12 cellular contexts compared by ENCODE assay signal in the genomic region with DNA sequence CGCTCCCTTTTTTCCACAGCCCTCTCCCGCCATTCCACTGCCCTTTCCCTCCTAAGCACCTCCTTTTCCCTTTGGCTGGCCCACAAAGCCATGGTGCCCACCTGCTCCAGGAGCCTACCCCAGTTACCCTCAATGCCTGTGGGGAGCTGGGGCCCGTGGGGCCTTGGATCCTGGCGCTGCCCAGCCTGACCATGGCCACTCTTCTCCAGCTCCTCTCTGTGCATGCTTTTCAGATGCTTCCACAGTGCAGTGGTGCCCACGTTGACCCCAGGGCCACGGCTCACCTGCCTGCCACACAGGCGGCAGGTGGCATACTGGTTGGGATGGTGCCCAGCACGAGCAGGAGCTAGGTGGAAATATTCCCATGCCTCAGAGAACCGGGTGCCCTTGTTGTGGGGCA. TPM values are rescaled to one million over a fixed set of nuclear protein-coding genes. Genes with fewer than 3 reads are reported as not detected.
DNase-seq lines count a peak whose midpoint lies in the region; ATAC-seq and TF ChIP-seq lines count a peak whose summit lies in the region.
"Had no signal": no experiment of that assay in that cellular context is flagged by ENCODE, and none has a peak within 500 bp of the region (broad histone marks: within the 10 kb centered on the region; RNA-seq: fewer than 3 reads in every experiment).

No MANE protein-coding gene starts in this region.

- H3K27ac Mint-ChIP-seq in activated naive CD4-positive, alpha-beta T cell treated with anti-CD3 and anti-CD28 coated beads, Interleukin-2, amount 10 ng/mL, durations not matched to agents 7 days and 5 days = peak overlapping the region; percentile 79
- peak overlapping the region; percentile 7 to 48 (median 12) for H3K27ac Mint-ChIP-seq in IgD-negative memory B cell

- H3K36me3 Mint-ChIP-seq in activated naive CD4-positive, alpha-beta T cell treated with anti-CD3 and anti-CD28 coated beads, Interleukin-2, amount 10 ng/mL, durations not matched to agents 7 days and 5 days = peaks cover 82% of the 10 kb centered on the region
- H3K36me3 Mint-ChIP-seq in IgD-negative memory B cell = peaks cover 6% of the 10 kb centered on the region
- H3K36me3 Mint-ChIP-seq: naive B cell had no signal

- peak overlapping the region; percentile 38 to 40 for H3K4me3 ChIP-seq in esophagus (ENCODE audit: low read depth in 1 of 2, low read length in 2 of 2)
- no peak overlapping the region for H3K4me3 ChIP-seq in upper lobe of left lung
- H3K4me3 ChIP-seq in gastroesophageal sphincter = no peak overlapping the region
- H3K4me3 ChIP-seq: BLaER1 treated with 17β-estradiol and CSF1 and Interleukin-3, amounts not matched to agents 10 nM and 100 nM had no signal

- H3K4me1 Mint-ChIP-seq in activated naive CD4-positive, alpha-beta T cell treated with anti-CD3 and anti-CD28 coated beads, Interleukin-2, amount 10 ng/mL, durations not matched to agents 7 days and 5 days = peaks cover 72% of the 10 kb centered on the region
- H3K4me1 Mint-ChIP-seq in IgD-negative memory B cell = peaks cover 31 to 33% (median 32%) of the 10 kb centered on the region in 3 donors

- H3K9me3 Mint-ChIP-seq in activated naive CD4-positive, alpha-beta T cell treated with anti-CD3 and anti-CD28 coated beads, Interleukin-2, amount 10 ng/mL, durations not matched to agents 7 days and 5 days = no peaks in the 10 kb centered on the region
- H3K9me3 Mint-ChIP-seq in IgD-negative memory B cell = no peaks in the 10 kb centered on the region
- H3K9me3 Mint-ChIP-seq: naive B cell had no signal

- CTCF ChIA-PET in activated naive CD4-positive, alpha-beta T cell treated with anti-CD3 and anti-CD28 coated beads, Interleukin-2, amount 10 ng/mL, durations not matched to agents 7 days and 5 days (lab: Charles Lee) = interaction anchor here (1.3 to 3.4 kb wide), 5 partner anchors 15 to 46 kb away, joined by 4 to 34 read pairs (median 6); no protein-coding TSS in a partner anchor

- ATAC-seq in upper lobe of left lung (ENCODE audit: low FRiP score in 2 of 2) = no peak
- ATAC-seq in gastroesophageal sphincter = no peak

- H3K9me3 ChIP-seq in esophagus (ENCODE audit: control insufficient read depth in 2 of 2, insufficient read depth in 1 of 2, low read depth in 1 of 2, low read length in 1 of 2) = no peaks in the 10 kb centered on the region
- H3K9me3 ChIP-seq in upper lobe of left lung = no peaks in the 10 kb centered on the region
- no peaks in the 10 kb centered on the region for H3K9me3 ChIP-seq in gastroesophageal sphincter
- H3K9me3 ChIP-seq: BLaER1 treated with 17β-estradiol and CSF1 and Interleukin-3, amounts not matched to agents 10 nM and 100 nM had no signal

- peak overlapping the region; percentile 17 to 72 for H3K27ac ChIP-seq in esophagus (ENCODE audit: low read depth in 2 of 2, low read length in 1 of 2)
- H3K27ac ChIP-seq in upper lobe of left lung = peak overlapping the region in 3 of 4 donors; percentile 15 to 61 (median 49)
- no peak overlapping the region for H3K27ac ChIP-seq in gastroesophageal sphincter
- H3K27ac ChIP-seq: BLaER1 treated with 17β-estradiol and CSF1 and Interleukin-3, amounts not matched to agents 10 nM and 100 nM; KMS-11 had no signal

- TF ChIP-seq POLR2A in upper lobe of left lung (IDR thresholded peaks at IDR 0.05) (no peak), gastroesophageal sphincter (IDR thresholded peaks at IDR 0.05) (no peak)

- WGBS in esophagus, 2 donors = 66 to 75% methylated on average over 9 of the region's 9 CpGs
- 84 to 94% methylated on average over 4 to 9 of the region's 9 CpGs for WGBS in upper lobe of left lung, 2 donors
- WGBS in gastroesophageal sphincter (ENCODE audit: low coverage in 1 of 2), 2 donors = 80 to 91% methylated on average over 1 to 9 of the region's 9 CpGs

- DNase-seq in activated naive CD4-positive, alpha-beta T cell treated with anti-CD3 and anti-CD28 coated beads, Interleukin-2, amount 10 ng/mL, durations not matched to agents 7 days and 5 days = no peak
- DNase-seq in activated naive CD4-positive, alpha-beta T cell treated with Interleukin-2 at 50 U/mL for 16 hours = no peak
- DNase-seq in upper lobe of left lung = peak in 1 of 2 donors; percentile 56
- no peak for DNase-seq in effector CD8-positive, alpha-beta T cell (lab: John Stamatoyannopoulos, UW)
- no peak for DNase-seq in DMS79 treated with DMSO at 0.1 percent for 48 hours (lab: John Stamatoyannopoulos, UW)
- DNase-seq: activated effector memory CD4-positive, alpha-beta T cell treated with Interleukin-2 at 50 U/mL for 16 hours; naive B cell had no signal

- H3K4me3 Mint-ChIP-seq in activated naive CD4-positive, alpha-beta T cell treated with anti-CD3 and anti-CD28 coated beads, Interleukin-2, amount 10 ng/mL, durations not matched to agents 7 days and 5 days = no peak overlapping the region
- peak overlapping the region; percentile 11 to 79 (median 33) for H3K4me3 Mint-ChIP-seq in IgD-negative memory B cell

- TF ChIP-seq EP300 in upper lobe of left lung (IDR thresholded peaks at IDR 0.05) (no peak), gastroesophageal sphincter (IDR thresholded peaks at IDR 0.05) (no peak)

- H3K36me3 ChIP-seq in esophagus (ENCODE audit: control insufficient read depth in 2 of 2, insufficient read depth in 2 of 2, low read length in 1 of 2) (no peaks in the 10 kb centered on the region), upper lobe of left lung (no peaks in the 10 kb centered on the region), gastroesophageal sphincter (no peaks in the 10 kb centered on the region)

- TF ChIP-seq CTCF in upper lobe of left lung (IDR thresholded peaks at IDR 0.05) = no peak
- no peak for TF ChIP-seq CTCF in gastroesophageal sphincter (IDR thresholded peaks at IDR 0.05)

- H3K27me3 ChIP-seq in esophagus (ENCODE audit: control insufficient read depth in 1 of 2, insufficient read depth in 2 of 2, low read length in 2 of 2) = no peaks in the 10 kb centered on the region
- H3K27me3 ChIP-seq in upper lobe of left lung = no peaks in the 10 kb centered on the region
- no peaks in the 10 kb centered on the region for H3K27me3 ChIP-seq in gastroesophageal sphincter
- H3K27me3 ChIP-seq: BLaER1 treated with 17β-estradiol and CSF1 and Interleukin-3, amounts not matched to agents 10 nM and 100 nM had no signal

- H3K27me3 Mint-ChIP-seq in activated naive CD4-positive, alpha-beta T cell treated with anti-CD3 and anti-CD28 coated beads, Interleukin-2, amount 10 ng/mL, durations not matched to agents 7 days and 5 days = no peaks in the 10 kb centered on the region
- H3K27me3 Mint-ChIP-seq in IgD-negative memory B cell = no peaks in the 10 kb centered on the region
- H3K27me3 Mint-ChIP-seq: naive B cell had no signal

- H3K4me1 ChIP-seq in esophagus (ENCODE audit: control insufficient read depth in 2 of 2, insufficient read depth in 2 of 2, low read length in 1 of 2) = peaks cover 0 to 10% of the 10 kb centered on the region in 2 donors
- peaks cover 0 to 10% (median 0%) of the 10 kb centered on the region in 4 donors for H3K4me1 ChIP-seq in upper lobe of left lung
- H3K4me1 ChIP-seq in gastroesophageal sphincter = no peaks in the 10 kb centered on the region

RNA-seq across cellular contexts. Expression of gene ZBED2, which starts 1.5 kb away (rescaled TPM):
- polyA plus RNA-seq in IgD-negative memory B cell (6.7 TPM), esophagus (10 to 100 TPM in 1 of 2 donors, 1 to 10 TPM in 1; 7.6 to 11.2 TPM)
- total RNA-seq in upper lobe of left lung (10 to 100 TPM in 2 of 6 donors, 1 to 10 TPM in 4; 2.1 to 28.5 (median 7.6) TPM), gastroesophageal sphincter (under 1 TPM in 1 of 4 donors, not detected in 3; 0.20 TPM)

RNA-seq across cellular contexts. Expression of gene CD96, which starts 51.7 kb away (rescaled TPM):
- polyA plus RNA-seq in IgD-negative memory B cell (84.7 TPM), esophagus (under 1 TPM; 0.88 to 0.94 TPM)
- total RNA-seq in upper lobe of left lung (10 to 100 TPM in 1 of 6 donors, 1 to 10 TPM in 5; 2.4 to 18.2 (median 4.4) TPM), gastroesophageal sphincter (1 to 10 TPM in 2 of 4 donors, under 1 TPM in 2; 0.19 to 1.2 (median 1.0) TPM)

Comparison
In these comparisons a context has a peak if more than half of its experiments do, and no peak if none do; other contexts are left out.
1. H3K27ac ChIP-seq: peak in esophagus (2 of 2) and upper lobe of left lung (3 of 4); none in gastroesophageal sphincter (0 of 4).
2. H3K4me3 ChIP-seq: peak in esophagus (2 of 2); none in upper lobe of left lung (0 of 4) and gastroesophageal sphincter (0 of 2).